9 cellular contexts compared by ENCODE assay signal in the genomic region with DNA sequence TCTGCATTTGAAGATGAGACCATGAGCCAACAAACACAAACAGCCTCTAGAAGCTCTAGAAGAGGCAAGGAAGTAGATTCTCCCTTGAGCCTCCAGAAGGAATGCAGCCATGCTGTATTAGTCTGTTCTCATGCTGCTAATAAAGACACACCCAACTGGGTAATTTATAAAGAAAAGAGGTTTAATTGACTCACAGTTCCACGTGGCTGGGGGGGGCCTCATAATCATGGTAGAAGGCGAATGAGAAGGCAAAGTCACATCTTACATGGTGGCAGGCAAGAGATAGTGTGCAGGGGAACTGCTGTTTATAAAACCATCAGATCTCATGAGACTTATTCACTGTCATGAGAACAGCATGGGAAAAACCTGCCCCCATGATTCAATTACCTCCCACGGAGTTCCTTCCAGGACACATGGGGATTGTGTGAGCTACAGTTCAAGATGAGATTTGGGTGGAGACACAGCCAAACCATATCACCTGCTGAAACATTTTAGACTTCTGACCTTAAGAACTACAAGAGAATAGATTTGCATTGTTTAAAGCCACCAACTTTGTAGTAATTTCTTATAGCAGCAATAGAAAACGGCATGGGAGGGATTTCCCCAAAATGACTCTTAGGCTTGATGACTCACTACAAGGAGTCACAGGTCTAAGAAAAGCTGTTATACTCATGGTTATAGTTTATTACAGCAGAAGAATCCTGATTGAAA.
DNase-seq lines count a peak whose midpoint lies in the region; ATAC-seq, FAIRE-seq and TF ChIP-seq lines count a peak whose summit lies in the region.
"Had no signal": no experiment of that assay in that cellular context is flagged by ENCODE, and none has a peak within 500 bp of the region (broad histone marks: within the 10 kb centered on the region; RNA-seq: fewer than 3 reads in every experiment).

No MANE protein-coding gene starts in this region.

- H3K36me3 Mint-ChIP-seq in astrocyte (ENCODE audit: low read depth, unreplicated experiment) = peaks cover 5% of the 10 kb centered on the region

- H3K4me3 ChIP-seq in astrocyte (ENCODE audit: insufficient read depth, low read depth, low read length) (no peak overlapping the region), thyroid gland (replicated peaks in 1 of 3) (no peak overlapping the region)
- H3K4me3 ChIP-seq: mucosa of descending colon had no signal

- no peaks in the 10 kb centered on the region for H3K27me3 ChIP-seq in astrocyte (ENCODE audit: insufficient read depth, low read length)
- H3K27me3 ChIP-seq in thyroid gland = no peaks in the 10 kb centered on the region

- H3K4me2 ChIP-seq in astrocyte (ENCODE audit: low read length) = no peak overlapping the region

- H2AFZ ChIP-seq in astrocyte (ENCODE audit: low read depth, low read length) = no peak overlapping the region

- H3K4me3 Mint-ChIP-seq in astrocyte (ENCODE audit: unreplicated experiment) = no peak overlapping the region

- no peak for TF ChIP-seq POLR2A in thyroid gland (IDR thresholded peaks at IDR 0.05)

- 74 to 82% methylated on average over 4 of the region's 4 CpGs for WGBS in thyroid gland, 2 donors

- H3K4me1 ChIP-seq in astrocyte (ENCODE audit: insufficient read depth, low read length) (no peaks in the 10 kb centered on the region), thyroid gland (no peaks in the 10 kb centered on the region)

- TF ChIP-seq CTCF in astrocyte (IDR thresholded peaks at IDR 0.05; ENCODE audit: insufficient read depth, low read depth, low read length) (no peak), thyroid gland (IDR thresholded peaks at IDR 0.05) (no peak)

- no peaks in the 10 kb centered on the region for H3K36me3 ChIP-seq in astrocyte (ENCODE audit: insufficient read depth, low read length)
- no peaks in the 10 kb centered on the region for H3K36me3 ChIP-seq in thyroid gland

- DNase-seq in astrocyte (ENCODE audit: low read depth) (peak; percentile 66), sciatic nerve (ENCODE audit: low spot score) (no peak), thyroid gland (no peak), NCI-H345 (lab: John Stamatoyannopoulos, UW) (no peak), NCI-H510A (lab: John Stamatoyannopoulos, UW) (no peak)
- DNase-seq: mucosa of descending colon, NCI-H1417 had no signal

- intact Hi-C loops in sciatic nerve (cut with DNase I) (no loop called here), thyroid gland (cut with DNase I) (no loop called here)

- no peak overlapping the region for H3K9ac ChIP-seq in astrocyte (ENCODE audit: low read length)

- FAIRE-seq in astrocyte (lab: Jason Lieb, UNC) = no peak

- H3K27ac Mint-ChIP-seq in astrocyte (ENCODE audit: unreplicated experiment) = no peak overlapping the region

- H4K20me1 ChIP-seq in astrocyte (ENCODE audit: insufficient read depth, low read length) = no peaks in the 10 kb centered on the region

- no peaks in the 10 kb centered on the region for H3K27me3 Mint-ChIP-seq in astrocyte (ENCODE audit: low read depth, unreplicated experiment)

- H3K4me1 Mint-ChIP-seq in astrocyte (ENCODE audit: low read depth, unreplicated experiment) = peaks cover 8% of the 10 kb centered on the region

- ATAC-seq in GM18870 (IDR thresholded peaks at IDR 0.05; ENCODE audit: unreplicated experiment) (peak; percentile 48), HG02981 (IDR thresholded peaks at IDR 0.05; ENCODE audit: unreplicated experiment) (peak; percentile 46), sciatic nerve (peak; percentile 38)
- ATAC-seq: mucosa of descending colon had no signal

- H3K79me2 ChIP-seq in astrocyte (ENCODE audit: insufficient read depth, low read length) = no peaks in the 10 kb centered on the region

- peaks cover 7% of the 10 kb centered on the region for H3K9me3 Mint-ChIP-seq in astrocyte (ENCODE audit: unreplicated experiment)

- H3K27ac ChIP-seq in astrocyte (ENCODE audit: low read depth, low read length) (peak overlapping the region; percentile 61), thyroid gland (no peak overlapping the region)

- H3K9me3 ChIP-seq in astrocyte (ENCODE audit: insufficient read depth, low read depth, low read length) = peaks cover 2% of the 10 kb centered on the region
- no peaks in the 10 kb centered on the region for H3K9me3 ChIP-seq in thyroid gland
- H3K9me3 ChIP-seq: mucosa of descending colon had no signal
